21 cellular contexts compared by ENCODE assay signal in the genomic region with DNA sequence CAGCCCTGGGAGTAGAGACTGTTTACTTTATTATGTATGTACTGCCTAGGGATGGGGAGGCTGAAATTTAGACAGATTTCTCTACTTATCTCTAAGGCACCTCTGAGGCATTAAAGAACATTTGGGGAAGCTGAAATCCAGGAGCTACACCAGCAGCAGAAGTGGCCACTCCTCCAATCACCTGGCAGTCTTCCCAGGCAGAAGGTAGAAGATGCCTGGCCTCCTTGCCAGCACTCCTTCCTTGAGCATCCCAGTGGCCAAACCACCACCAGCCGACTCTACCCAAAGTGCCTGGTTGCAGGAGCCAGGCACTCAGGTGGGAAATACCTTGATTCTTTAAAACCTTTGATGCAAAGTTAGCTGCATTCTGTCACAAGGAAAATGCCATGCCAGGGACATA. TPM values are rescaled to one million over a fixed set of nuclear protein-coding genes. Genes with fewer than 3 reads are reported as not detected.
DNase-seq lines count a peak whose midpoint lies in the region; TF ChIP-seq lines count a peak whose summit lies in the region.
"Had no signal": no experiment of that assay in that cellular context is flagged by ENCODE, and none has a peak within 500 bp of the region (broad histone marks: within the 10 kb centered on the region; RNA-seq: fewer than 3 reads in every experiment).

No MANE protein-coding gene starts in this region.

- no peak overlapping the region for H3K27ac Mint-ChIP-seq in neural crest cell (ENCODE audit: unreplicated experiment)
- H3K27ac Mint-ChIP-seq: B cell; CD4-positive, CD25-positive, alpha-beta regulatory T cell; IgD-negative memory B cell had no signal

- DNase-seq in DMS53 (lab: John Stamatoyannopoulos, UW) = peak; percentile 41
- no peak for DNase-seq in DMS53 treated with DMSO at 0.1 percent for 48 hours (lab: John Stamatoyannopoulos, UW; ENCODE audit: unreplicated experiment)
- peak; percentile 86 for DNase-seq in DMS79 (lab: John Stamatoyannopoulos, UW)
- DNase-seq in NCI-H226 = peak; percentile 6
- DNase-seq in neural crest cell (ENCODE audit: low read depth, low spot score) = no peak
- DNase-seq in head of caudate nucleus = no peak
- DNase-seq in NCI-H1092 (lab: John Stamatoyannopoulos, UW) = no peak
- no peak for DNase-seq in cerebellum (ENCODE audit: low spot score)
- DNase-seq: Caco-2; CD4-positive, CD25-positive, alpha-beta regulatory T cell; GM23248; Karpas-422; MG63; NCI-H1092 treated with DMSO at 0.1 percent for 48 hours; NCI-H1694; NCI-H2107; NCI-H82; SIG-M5 had no signal

- intact Hi-C loops in head of caudate nucleus (cut with DNase I) = no loop called here

- peaks cover 2% of the 10 kb centered on the region for H3K9me3 Mint-ChIP-seq in neural crest cell

- no peak for TF ChIP-seq CTCF in neural crest cell (conservative IDR thresholded peaks at IDR 0.05)

- peaks cover 65% of the 10 kb centered on the region for H3K27me3 Mint-ChIP-seq in neural crest cell (ENCODE audit: low read depth)

- peak overlapping the region; percentile 77 for H3K4me3 Mint-ChIP-seq in neural crest cell
- H3K4me3 Mint-ChIP-seq: B cell; CD4-positive, CD25-positive, alpha-beta regulatory T cell; IgD-negative memory B cell had no signal

- no peaks in the 10 kb centered on the region for H3K36me3 Mint-ChIP-seq in neural crest cell (ENCODE audit: low read depth)
- H3K36me3 Mint-ChIP-seq: CD4-positive, CD25-positive, alpha-beta regulatory T cell; IgD-negative memory B cell had no signal

- peaks cover 37% of the 10 kb centered on the region for H3K4me1 Mint-ChIP-seq in neural crest cell
- H3K4me1 Mint-ChIP-seq: B cell had no signal

RNA-seq across cellular contexts. Expression of gene FAT3, which starts 1.9 kb away (rescaled TPM):
- total RNA-seq in neural crest cell (34.2 and 39.2 TPM in 2 replicates), cerebellum (64.5 TPM)
- total RNA-seq: B cell; CD4-positive, CD25-positive, alpha-beta regulatory T cell; NCI-H460 had no signal

Comparison
In these comparisons a context has a peak if more than half of its experiments do, and no peak if none do; other contexts are left out.
1. DNase-seq: peak in DMS53 (single experiment), DMS79 (single experiment) and NCI-H226 (single experiment); none in DMS53 treated with DMSO at 0.1 percent for 48 hours (single experiment), neural crest cell (single experiment), head of caudate nucleus (0 of 42), NCI-H1092 (single experiment) and cerebellum (single experiment).